In genomic region chr3:71217640-71218222, GRCh38 we compare ENCODE assay signal across 2 cellular contexts.
TF ChIP-seq lines count a peak whose summit lies in the region.

No MANE protein-coding gene starts in this region.

TF ChIP-seq in HepG2, 621 proteins besides CTCF, POLR2A, EP300 and RAD21:
- TF ChIP-seq ATF7 (IDR thresholded peaks at IDR 0.05) (0 out of 2 replicates have a peak, but pooled peaks have one; percentile 15), ATF7 (CRISPR knock-in tag; IDR thresholded peaks at IDR 0.05) (no peak), THYN1 (CRISPR knock-in tag; IDR thresholded peaks at IDR 0.05; ENCODE audit: borderline replicate concordance, low read depth) (no peak), POLR2AphosphoS2 (IDR thresholded peaks at IDR 0.05; ENCODE audit: low read depth, low read length) (no peak)

TF ChIP-seq in K562, 482 proteins besides CTCF, POLR2A, EP300 and RAD21:
- TF ChIP-seq, protein P1, sequence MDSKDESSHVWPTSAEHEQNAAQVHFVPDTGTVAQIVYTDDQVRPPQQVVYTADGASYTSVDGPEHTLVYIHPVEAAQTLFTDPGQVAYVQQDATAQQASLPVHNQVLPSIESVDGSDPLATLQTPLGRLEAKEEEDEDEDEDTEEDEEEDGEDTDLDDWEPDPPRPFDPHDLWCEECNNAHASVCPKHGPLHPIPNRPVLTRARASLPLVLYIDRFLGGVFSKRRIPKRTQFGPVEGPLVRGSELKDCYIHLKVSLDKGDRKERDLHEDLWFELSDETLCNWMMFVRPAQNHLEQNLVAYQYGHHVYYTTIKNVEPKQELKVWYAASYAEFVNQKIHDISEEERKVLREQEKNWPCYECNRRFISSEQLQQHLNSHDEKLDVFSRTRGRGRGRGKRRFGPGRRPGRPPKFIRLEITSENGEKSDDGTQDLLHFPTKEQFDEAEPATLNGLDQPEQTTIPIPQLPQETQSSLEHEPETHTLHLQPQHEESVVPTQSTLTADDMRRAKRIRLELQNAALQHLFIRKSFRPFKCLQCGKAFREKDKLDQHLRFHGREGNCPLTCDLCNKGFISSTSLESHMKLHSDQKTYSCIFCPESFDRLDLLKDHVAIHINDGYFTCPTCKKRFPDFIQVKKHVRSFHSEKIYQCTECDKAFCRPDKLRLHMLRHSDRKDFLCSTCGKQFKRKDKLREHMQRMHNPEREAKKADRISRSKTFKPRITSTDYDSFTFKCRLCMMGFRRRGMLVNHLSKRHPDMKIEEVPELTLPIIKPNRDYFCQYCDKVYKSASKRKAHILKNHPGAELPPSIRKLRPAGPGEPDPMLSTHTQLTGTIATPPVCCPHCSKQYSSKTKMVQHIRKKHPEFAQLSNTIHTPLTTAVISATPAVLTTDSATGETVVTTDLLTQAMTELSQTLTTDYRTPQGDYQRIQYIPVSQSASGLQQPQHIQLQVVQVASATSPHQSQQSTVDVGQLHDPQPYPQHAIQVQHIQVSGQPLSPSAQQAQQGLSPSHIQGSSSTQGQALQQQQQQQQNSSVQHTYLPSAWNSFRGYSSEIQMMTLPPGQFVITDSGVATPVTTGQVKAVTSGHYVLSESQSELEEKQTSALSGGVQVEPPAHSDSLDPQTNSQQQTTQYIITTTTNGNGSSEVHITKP (IDR thresholded peaks at IDR 0.05; ENCODE audit: partially characterized antibody): peak; percentile 11
- TF ChIP-seq ZNF512 (tag; IDR thresholded peaks at IDR 0.05): no peak
- no peak for TF ChIP-seq BCOR (IDR thresholded peaks at IDR 0.05)
- TF ChIP-seq CEBPB (tag; IDR thresholded peaks at IDR 0.05): 0 out of 2 replicates have a peak, but pooled peaks have one; percentile 7
- no peak for TF ChIP-seq EWSR1 (IDR thresholded peaks at IDR 0.05; ENCODE audit: borderline replicate concordance, low read depth, partially characterized antibody)
